30 cellular contexts compared by ENCODE assay signal in the genomic region with DNA sequence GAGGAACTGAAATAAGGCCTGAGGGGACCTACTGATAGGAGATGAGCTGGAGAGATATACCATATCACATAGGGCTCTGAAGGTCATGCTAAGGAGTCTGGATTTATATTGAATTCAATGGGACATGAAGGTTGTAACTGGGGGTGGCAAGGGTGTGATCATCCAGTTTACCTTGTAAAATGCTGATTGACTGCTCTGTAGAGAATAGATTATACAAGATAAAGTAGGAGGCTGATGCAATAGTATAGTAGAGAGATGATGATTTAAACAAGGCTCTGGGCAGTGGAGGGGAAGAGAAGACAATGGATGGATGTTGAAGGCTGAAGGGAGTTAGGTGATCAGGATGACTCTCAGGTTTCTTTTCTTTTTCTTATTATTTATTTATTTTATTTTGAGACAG. TPM values are rescaled to one million over a fixed set of nuclear protein-coding genes. Genes with fewer than 3 reads are reported as not detected.
"Had no signal": no experiment of that assay in that cellular context is flagged by ENCODE, and none has a peak within 500 bp of the region (broad histone marks: within the 10 kb centered on the region; RNA-seq: fewer than 3 reads in every experiment).

No MANE protein-coding gene starts in this region.

- H3K9me3 Mint-ChIP-seq: dendritic cell treated with granulocyte-macrophage colony-stimulating factor and Interleukin-4, amounts not matched to agents 40 ng/mL and 50 ng/mL, for 4 days; endodermal cell; naive thymus-derived CD4-positive, alpha-beta T cell; nephron; neural progenitor cell; stimulated activated memory B cell treated with anti-CD40 and anti-IgM and Interleukin-4, amounts not matched to agents 10 μg/mL and 1 μg/mL and 100 μg/mL, for 72 hours; stimulated activated naive CD8-positive, alpha-beta T cell treated with anti-CD3 and anti-CD28 coated beads, Interleukin-15, Interleukin-2, amounts not matched to agents 100 ng/mL and 50 ng/mL, for 24 hours had no signal

- H3K4me2 ChIP-seq: neural progenitor cell had no signal

- H3K27me3 ChIP-seq: colonic mucosa, neural progenitor cell, right atrium auricular region, upper lobe of left lung had no signal

- H3K9me3 ChIP-seq: colonic mucosa, esophagus squamous epithelium, heart right ventricle, left lung, prostate gland, right atrium auricular region, sigmoid colon, thoracic aorta, tibial nerve, upper lobe of left lung had no signal

- H3K4me3 Mint-ChIP-seq: dendritic cell treated with granulocyte-macrophage colony-stimulating factor and Interleukin-4, amounts not matched to agents 40 ng/mL and 50 ng/mL, for 4 days; endodermal cell; naive thymus-derived CD4-positive, alpha-beta T cell; nephron; neural progenitor cell; stimulated activated memory B cell treated with anti-CD40 and anti-IgM and Interleukin-4, amounts not matched to agents 10 μg/mL and 1 μg/mL and 100 μg/mL, for 72 hours; stimulated activated naive CD8-positive, alpha-beta T cell treated with anti-CD3 and anti-CD28 coated beads, Interleukin-15, Interleukin-2, amounts not matched to agents 100 ng/mL and 50 ng/mL, for 24 hours had no signal

- H3K9ac ChIP-seq: neural progenitor cell had no signal

- H3K4me3 ChIP-seq: colonic mucosa, esophagus squamous epithelium, heart right ventricle, left lung, neural progenitor cell, prostate gland, right atrium auricular region, sigmoid colon, thoracic aorta, tibial nerve, upper lobe of left lung had no signal

- H3K27me3 Mint-ChIP-seq: dendritic cell treated with granulocyte-macrophage colony-stimulating factor and Interleukin-4, amounts not matched to agents 40 ng/mL and 50 ng/mL, for 4 days; stimulated activated memory B cell treated with anti-CD40 and anti-IgM and Interleukin-4, amounts not matched to agents 10 μg/mL and 1 μg/mL and 100 μg/mL, for 72 hours; stimulated activated naive CD8-positive, alpha-beta T cell treated with anti-CD3 and anti-CD28 coated beads, Interleukin-15, Interleukin-2, amounts not matched to agents 100 ng/mL and 50 ng/mL, for 24 hours had no signal

- H3K27ac ChIP-seq: colonic mucosa, esophagus squamous epithelium, heart right ventricle, left lung, neural progenitor cell, prostate gland, right atrium auricular region, sigmoid colon, thoracic aorta, tibial nerve, upper lobe of left lung had no signal

- H2AFZ ChIP-seq: neural progenitor cell had no signal

- ATAC-seq: heart right ventricle; left cardiac atrium; left lung; naive thymus-derived CD4-positive, alpha-beta T cell; stimulated activated memory B cell treated with anti-CD40 and anti-IgM and Interleukin-4, amounts not matched to agents 10 μg/mL and 1 μg/mL and 100 μg/mL, for 72 hours had no signal

- H3K4me1 Mint-ChIP-seq: nephron, neural progenitor cell had no signal

- H3K4me1 ChIP-seq: colonic mucosa, esophagus squamous epithelium, left lung, neural progenitor cell, prostate gland, right atrium auricular region, tibial nerve, upper lobe of left lung had no signal

- H3K36me3 ChIP-seq: colonic mucosa, esophagus squamous epithelium, heart right ventricle, left lung, neural progenitor cell, prostate gland, right atrium auricular region, sigmoid colon, thoracic aorta, tibial nerve, upper lobe of left lung had no signal

- H3K36me3 Mint-ChIP-seq: neural progenitor cell; stimulated activated memory B cell treated with anti-CD40 and anti-IgM and Interleukin-4, amounts not matched to agents 10 μg/mL and 1 μg/mL and 100 μg/mL, for 72 hours had no signal

- DNase-seq: colonic mucosa; effector CD8-positive, alpha-beta T cell; endodermal cell; esophagus squamous epithelium; foreskin melanocyte; glutamatergic neuron; heart right ventricle; hippocampal formation; left cardiac atrium; left lung; mesenchymal stem cell; midbrain; naive thymus-derived CD4-positive, alpha-beta T cell; sigmoid colon; stimulated activated CD4-positive, alpha-beta T cell treated with anti-CD3 and anti-CD28 coated beads, Interleukin-4, amount 100 ng/mL, for 4 hours; upper lobe of left lung had no signal

- FAIRE-seq: endothelial cell of umbilical vein, islet of Langerhans, urothelium cell line had no signal

- H3K27ac Mint-ChIP-seq: dendritic cell treated with granulocyte-macrophage colony-stimulating factor and Interleukin-4, amounts not matched to agents 40 ng/mL and 50 ng/mL, for 4 days; endodermal cell; naive thymus-derived CD4-positive, alpha-beta T cell; nephron; neural progenitor cell; stimulated activated memory B cell treated with anti-CD40 and anti-IgM and Interleukin-4, amounts not matched to agents 10 μg/mL and 1 μg/mL and 100 μg/mL, for 72 hours; stimulated activated naive CD8-positive, alpha-beta T cell treated with anti-CD3 and anti-CD28 coated beads, Interleukin-15, Interleukin-2, amounts not matched to agents 100 ng/mL and 50 ng/mL, for 24 hours had no signal

RNA-seq across cellular contexts. Expression of a gene that starts 19.9 kb away (rescaled TPM):
- total RNA-seq: endothelial cell of umbilical vein, lung microvascular endothelial cell, osteoblast had no signal
- polyA plus RNA-seq: naive thymus-derived CD4-positive, alpha-beta T cell had no signal
